1 cellular context compared by ENCODE assay signal in the genomic region with DNA sequence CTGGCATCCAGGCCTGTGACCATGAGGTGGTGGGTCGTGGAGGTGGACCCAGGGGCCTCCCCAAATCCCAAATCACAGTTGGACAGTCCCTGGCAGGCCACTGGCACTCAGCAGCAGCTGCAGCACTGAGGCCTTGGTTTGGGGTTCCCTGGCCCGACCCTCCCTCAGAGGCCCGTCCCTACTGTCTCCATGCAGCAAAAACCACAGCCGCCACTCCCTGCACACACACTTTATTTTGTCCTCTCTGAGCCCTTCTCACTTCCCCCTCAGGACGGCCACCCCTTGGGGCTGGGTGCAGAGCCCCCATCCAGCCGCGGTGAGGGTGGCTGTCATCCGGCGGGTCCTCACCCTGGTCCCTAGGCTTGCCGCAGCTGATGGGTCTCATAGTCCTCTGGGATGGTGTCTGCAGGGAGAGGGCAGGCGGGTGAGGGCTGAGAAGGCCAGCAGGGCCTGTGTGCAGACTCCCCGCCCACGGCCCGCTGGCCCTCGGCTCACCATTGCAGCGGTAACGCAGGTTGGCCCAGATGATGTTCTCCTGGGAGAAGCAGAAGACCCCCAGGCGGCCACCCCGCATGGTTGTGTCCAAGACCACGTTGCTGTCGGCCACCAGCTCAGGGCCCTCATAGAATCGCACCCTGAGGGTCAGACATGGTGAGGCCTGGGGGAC.
TF ChIP-seq lines count a peak whose summit lies in the region.

No MANE protein-coding gene starts in this region.

TF ChIP-seq in HepG2, 621 proteins besides CTCF, POLR2A, EP300 and RAD21:
- TF ChIP-seq PBX2 (CRISPR knock-in tag; IDR thresholded peaks at IDR 0.05) (no peak), ZMYM4 (CRISPR knock-in tag; IDR thresholded peaks at IDR 0.05) (no peak), ZNF274 (CRISPR knock-in tag; IDR thresholded peaks at IDR 0.05) (peak; percentile 14; the same call in 1 of the 2 replicates), HNRNPL (IDR thresholded peaks at IDR 0.05; ENCODE audit: low read depth, low read length) (no peak), RNF2 (conservative IDR thresholded peaks at IDR 0.05; ENCODE audit: low read depth) (no peak), ZNF790 (CRISPR knock-in tag; IDR thresholded peaks at IDR 0.05; ENCODE audit: borderline replicate concordance) (no peak)
- TF ChIP-seq, protein P1, sequence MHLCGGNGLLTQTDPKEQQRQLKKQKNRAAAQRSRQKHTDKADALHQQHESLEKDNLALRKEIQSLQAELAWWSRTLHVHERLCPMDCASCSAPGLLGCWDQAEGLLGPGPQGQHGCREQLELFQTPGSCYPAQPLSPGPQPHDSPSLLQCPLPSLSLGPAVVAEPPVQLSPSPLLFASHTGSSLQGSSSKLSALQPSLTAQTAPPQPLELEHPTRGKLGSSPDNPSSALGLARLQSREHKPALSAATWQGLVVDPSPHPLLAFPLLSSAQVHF (CRISPR knock-in tag; IDR thresholded peaks at IDR 0.05) = no peak
